ENCODE assay signal across 10 cellular contexts in the genomic region with DNA sequence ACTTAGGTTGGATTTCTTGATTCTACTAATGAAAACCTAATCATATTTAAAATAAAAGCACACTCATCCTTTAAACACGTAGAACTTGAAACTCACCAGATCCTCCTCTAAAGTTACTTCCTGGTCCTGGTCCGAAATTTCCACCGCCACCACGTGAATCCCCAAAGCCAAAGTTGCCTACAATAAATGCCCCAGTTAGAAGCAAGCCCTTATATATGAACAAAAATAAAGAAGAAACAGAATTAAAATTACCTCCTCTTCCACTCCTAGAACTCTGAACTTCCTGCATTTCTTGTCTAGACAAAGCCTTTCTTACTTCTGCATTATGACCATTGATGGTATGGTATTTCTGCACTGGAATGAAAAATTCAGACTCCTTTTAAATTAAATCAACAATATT. TPM values are rescaled to one million over a fixed set of nuclear protein-coding genes. Genes with fewer than 3 reads are reported as not detected.
DNase-seq lines count a peak whose midpoint lies in the region; ATAC-seq and TF ChIP-seq lines count a peak whose summit lies in the region.
"Had no signal": no experiment of that assay in that cellular context is flagged by ENCODE, and none has a peak within 500 bp of the region (broad histone marks: within the 10 kb centered on the region; RNA-seq: fewer than 3 reads in every experiment).

No MANE protein-coding gene starts in this region.

- peaks cover 91% of the 10 kb centered on the region for H3K79me2 ChIP-seq in mammary epithelial cell (ENCODE audit: insufficient read depth, low read length)

- peak overlapping the region; percentile 79 for H3K4me2 ChIP-seq in mammary epithelial cell (ENCODE audit: insufficient read depth, low read depth, low read length)

- DNase-seq in CD8-positive, alpha-beta T cell = no peak
- peak; percentile 28 to 62 for DNase-seq in Kasumi-1 (lab: John Stamatoyannopoulos, UW)
- DNase-seq in mammary epithelial cell = no peak
- no peak for DNase-seq in naive thymus-derived CD8-positive, alpha-beta T cell
- DNase-seq in C1 segment of cervical spinal cord (lab: John Stamatoyannopoulos, UW) = no peak
- no peak for DNase-seq in caudate nucleus (lab: John Stamatoyannopoulos, UW)
- no peak for DNase-seq in NCI-H345 (lab: John Stamatoyannopoulos, UW)
- DNase-seq: adrenal gland had no signal

- peak overlapping the region; percentile 74 for H3K9ac ChIP-seq in mammary epithelial cell (ENCODE audit: insufficient read depth, low read length)

- H4K20me1 ChIP-seq in mammary epithelial cell (ENCODE audit: insufficient read depth, low read length) = peaks cover 54% of the 10 kb centered on the region

- H3K9me3 Mint-ChIP-seq in CD8-positive, alpha-beta T cell = no peaks in the 10 kb centered on the region
- H3K9me3 Mint-ChIP-seq in naive thymus-derived CD8-positive, alpha-beta T cell = peaks cover 0 to 5% (median 0%) of the 10 kb centered on the region in 9 donors

- no peak for TF ChIP-seq CTCF in CD8-positive, alpha-beta T cell (IDR thresholded peaks at IDR 0.05)
- TF ChIP-seq CTCF in mammary epithelial cell (conservative IDR thresholded peaks at IDR 0.05 in 1 of 2, IDR thresholded peaks at IDR 0.05 in 1 of 2; ENCODE audit: extremely low read depth in 1 of 2, insufficient read depth in 1 of 2, low read depth in 1 of 2, low read length in 2 of 2) = no peak

- H2AFZ ChIP-seq in mammary epithelial cell (ENCODE audit: low read depth, low read length) = no peak overlapping the region

- dilution Hi-C loops in mammary epithelial cell (cut with HindIII; ENCODE audit: low sequenced_read_pairs) = no loop called here

- peak overlapping the region; percentile 100 for H3K4me3 Mint-ChIP-seq in CD8-positive, alpha-beta T cell
- peak overlapping the region; percentile 63 to 99 (median 81) for H3K4me3 Mint-ChIP-seq in naive thymus-derived CD8-positive, alpha-beta T cell

- in situ Hi-C loops in mammary epithelial cell (cut with MboI; ENCODE audit: low sequenced_read_pairs in 2 of 2) = loop anchor here (5.0 to 10.0 kb wide), 3 partner anchors 104 to 302 kb away; no protein-coding TSS in a partner anchor

- H3K27ac ChIP-seq in CD8-positive, alpha-beta T cell (ENCODE audit: low read depth, low read length) = no peak overlapping the region
- peak overlapping the region; percentile 2 for H3K27ac ChIP-seq in mammary epithelial cell (ENCODE audit: insufficient read depth, low read depth, low read length)
- no peak overlapping the region for H3K27ac ChIP-seq in caudate nucleus (ENCODE audit: low read depth, low read length)
- H3K27ac ChIP-seq: adrenal gland, RWPE1 had no signal

- no TSS peak for BruUV-seq in mammary epithelial cell (replicated peaks; lab: Mats Ljungman, UMichigan)

- no peaks in the 10 kb centered on the region for H3K9me3 ChIP-seq in CD8-positive, alpha-beta T cell (ENCODE audit: low read length)
- no peaks in the 10 kb centered on the region for H3K9me3 ChIP-seq in mammary epithelial cell (replicated peaks; ENCODE audit: insufficient read depth, low read length)
- H3K9me3 ChIP-seq: adrenal gland had no signal

- peak overlapping the region; percentile 5 for H3K4me3 ChIP-seq in CD8-positive, alpha-beta T cell (ENCODE audit: low read depth, low read length)
- peak overlapping the region in 2 of 3 experiments; percentile 93 to 100 for H3K4me3 ChIP-seq in mammary epithelial cell (replicated peaks in 1 of 3; ENCODE audit: insufficient read depth in 1 of 3, low read depth in 2 of 3, low read length in 3 of 3)

- CTCF ChIA-PET in CD8-positive, alpha-beta T cell (lab: Charles Lee) = interaction anchor here (1.2 to 9.2 kb wide), 12 partner anchors 8 to 168 kb away, joined by 3 to 239 read pairs (median 12); a partner anchor contains a TSS
- CTCF ChIA-PET in mammary epithelial cell (lab: Charles Lee; ENCODE audit: low non-redundant PET) = interaction anchor here (0.9 kb wide), 1 partner anchor 117 kb away, joined by 6 read pairs; no protein-coding TSS in a partner anchor

- POLR2A ChIA-PET in CD8-positive, alpha-beta T cell (lab: Charles Lee) = interaction anchor here (6.6 to 12.5 kb wide), 4 partner anchors 13 to 106 kb away, joined by 56 to 241 read pairs (median 86); a partner anchor contains a TSS
- POLR2A ChIA-PET in naive thymus-derived CD8-positive, alpha-beta T cell (lab: Charles Lee) = interaction anchor here (0.6 to 9.8 kb wide), 10 partner anchors 9 to 105 kb away, joined by 3 to 184 read pairs (median 34); a partner anchor contains a TSS

- H3K4me1 Mint-ChIP-seq in CD8-positive, alpha-beta T cell (ENCODE audit: low read depth) = peaks cover 62% of the 10 kb centered on the region
- peaks cover 39 to 68% (median 63%) of the 10 kb centered on the region in 4 donors for H3K4me1 Mint-ChIP-seq in naive thymus-derived CD8-positive, alpha-beta T cell

- intact Hi-C loops in CD8-positive, alpha-beta T cell (cut with DNase I, micrococcal nuclease) = loop anchor here (2.0 to 10.0 kb wide), 3 partner anchors 14 to 968 kb away; a partner anchor contains a TSS
- intact Hi-C loops in mammary epithelial cell (cut with micrococcal nuclease) = no loop called here

- H3K27me3 Mint-ChIP-seq in CD8-positive, alpha-beta T cell (ENCODE audit: low read depth) = no peaks in the 10 kb centered on the region
- peaks cover 0 to 9% (median 0%) of the 10 kb centered on the region in 5 donors for H3K27me3 Mint-ChIP-seq in naive thymus-derived CD8-positive, alpha-beta T cell

- peak overlapping the region; percentile 81 for H3K27ac Mint-ChIP-seq in CD8-positive, alpha-beta T cell
- H3K27ac Mint-ChIP-seq in naive thymus-derived CD8-positive, alpha-beta T cell = peak overlapping the region; percentile 77 to 90 (median 84)

- peaks cover 54% of the 10 kb centered on the region for H3K36me3 ChIP-seq in CD8-positive, alpha-beta T cell (ENCODE audit: insufficient read depth, low read length)
- H3K36me3 ChIP-seq in mammary epithelial cell (ENCODE audit: insufficient read depth, low read length) = peaks cover 61% of the 10 kb centered on the region

- no peak for ATAC-seq in CD8-positive, alpha-beta T cell
- ATAC-seq in naive thymus-derived CD8-positive, alpha-beta T cell = no peak
- ATAC-seq in GM21381 (IDR thresholded peaks at IDR 0.05; ENCODE audit: unreplicated experiment) = no peak

- H3K4me1 ChIP-seq in CD8-positive, alpha-beta T cell (ENCODE audit: insufficient read depth, low read length) = peaks cover 62% of the 10 kb centered on the region
- peaks cover 24% of the 10 kb centered on the region for H3K4me1 ChIP-seq in mammary epithelial cell (ENCODE audit: insufficient read depth, low read length)

- peaks cover 93% of the 10 kb centered on the region for H3K36me3 Mint-ChIP-seq in CD8-positive, alpha-beta T cell
- H3K36me3 Mint-ChIP-seq in naive thymus-derived CD8-positive, alpha-beta T cell = peaks cover 52 to 89% (median 75%) of the 10 kb centered on the region in 3 donors

- H3K27me3 ChIP-seq in CD8-positive, alpha-beta T cell (ENCODE audit: insufficient read depth, low read length) = no peaks in the 10 kb centered on the region
- no peaks in the 10 kb centered on the region for H3K27me3 ChIP-seq in mammary epithelial cell (ENCODE audit: insufficient read depth, low read length)
- H3K27me3 ChIP-seq: adrenal gland had no signal

- WGBS in mammary epithelial cell (ENCODE audit: low coverage, missing lambda C conversion rate) = 26% methylated on average over 4 of the region's 4 CpGs

RNA-seq across cellular contexts. Expression of a gene that starts 4.2 kb away (rescaled TPM):
- 100 to 1,000 TPM; 241 to 247 TPM for total RNA-seq in CD8-positive, alpha-beta T cell
- total RNA-seq in mammary epithelial cell = 100 to 1,000 TPM in 1 of 2 donors, 10 to 100 TPM in 1; 62.0 to 506 TPM
- polyA plus RNA-seq in mammary epithelial cell = 291 TPM
- polyA minus RNA-seq in mammary epithelial cell = 260 TPM
- total RNA-seq in naive thymus-derived CD8-positive, alpha-beta T cell = 100 to 1,000 TPM; 504 to 555 TPM
- polyA plus RNA-seq in naive thymus-derived CD8-positive, alpha-beta T cell = 100 to 1,000 TPM; 506 to 789 (median 577) TPM

RNA-seq across cellular contexts. Expression of a gene that starts 5.2 kb away (rescaled TPM):
- total RNA-seq in CD8-positive, alpha-beta T cell = 100 to 1,000 TPM; 103 to 106 TPM
- total RNA-seq in mammary epithelial cell = 100 to 1,000 TPM in 1 of 2 donors, 10 to 100 TPM in 1; 67.5 to 154 TPM
- 77.3 TPM for polyA plus RNA-seq in mammary epithelial cell
- polyA minus RNA-seq in mammary epithelial cell = 25.3 TPM
- 100 to 1,000 TPM; 197 to 205 TPM for total RNA-seq in naive thymus-derived CD8-positive, alpha-beta T cell
- polyA plus RNA-seq in naive thymus-derived CD8-positive, alpha-beta T cell = 100 to 1,000 TPM; 105 to 114 (median 113) TPM

RNA-seq across cellular contexts. Expression of a gene that starts 44.3 kb away (rescaled TPM):
- under 1 TPM; 0.43 to 0.50 TPM for total RNA-seq in CD8-positive, alpha-beta T cell
- 1 to 10 TPM; 5.4 to 8.3 TPM for total RNA-seq in mammary epithelial cell
- polyA plus RNA-seq in mammary epithelial cell = 6.8 TPM
- polyA minus RNA-seq in mammary epithelial cell = 9.5 TPM
- total RNA-seq in naive thymus-derived CD8-positive, alpha-beta T cell = 1 to 10 TPM; 2.1 to 3.6 TPM
- polyA plus RNA-seq in naive thymus-derived CD8-positive, alpha-beta T cell = 1 to 10 TPM; 1.4 to 4.3 (median 2.9) TPM

Comparison
In these comparisons a context has a peak if more than half of its experiments do, and no peak if none do; other contexts are left out.
1. DNase-seq: peak in Kasumi-1 (2 of 2); none in CD8-positive, alpha-beta T cell (0 of 7), mammary epithelial cell (single experiment), naive thymus-derived CD8-positive, alpha-beta T cell (0 of 10), C1 segment of cervical spinal cord (0 of 14), caudate nucleus (0 of 61) and NCI-H345 (single experiment).